Comparison of ENCODE assay signal across 21 cellular contexts in genomic region chr2:225864394-225864793, GRCh38.
"Had no signal": no experiment of that assay in that cellular context is flagged by ENCODE, and none has a peak within 500 bp of the region (broad histone marks: within the 10 kb centered on the region; RNA-seq: fewer than 3 reads in every experiment).

No MANE protein-coding gene starts in this region.

- ATAC-seq: T-cell had no signal

- H3K27ac ChIP-seq: RWPE1 had no signal

- H3K9me3 ChIP-seq: SK-N-SH had no signal

- H3K4me2 ChIP-seq: SK-N-SH had no signal

- DNase-seq: KBM-7, MV-4-11, NCI-H1048, NCI-H1105, NCI-H1417, NCI-H1436 treated with DMSO at 0.1 percent for 48 hours, NCI-H1694, NCI-H1930, NCI-H2081, NCI-H2107, NCI-H2227 treated with DMSO at 0.1 percent for 48 hours, NCI-H446, NCI-H510A, NCI-H524 treated with DMSO at 0.1 percent for 48 hours, NCI-H69, NCI-H774, SHP77, SK-N-SH, SW 1271, T-cell had no signal

- H3K9ac ChIP-seq: SK-N-SH had no signal
